ENCODE assay signal across 8 cellular contexts in the genomic region with DNA sequence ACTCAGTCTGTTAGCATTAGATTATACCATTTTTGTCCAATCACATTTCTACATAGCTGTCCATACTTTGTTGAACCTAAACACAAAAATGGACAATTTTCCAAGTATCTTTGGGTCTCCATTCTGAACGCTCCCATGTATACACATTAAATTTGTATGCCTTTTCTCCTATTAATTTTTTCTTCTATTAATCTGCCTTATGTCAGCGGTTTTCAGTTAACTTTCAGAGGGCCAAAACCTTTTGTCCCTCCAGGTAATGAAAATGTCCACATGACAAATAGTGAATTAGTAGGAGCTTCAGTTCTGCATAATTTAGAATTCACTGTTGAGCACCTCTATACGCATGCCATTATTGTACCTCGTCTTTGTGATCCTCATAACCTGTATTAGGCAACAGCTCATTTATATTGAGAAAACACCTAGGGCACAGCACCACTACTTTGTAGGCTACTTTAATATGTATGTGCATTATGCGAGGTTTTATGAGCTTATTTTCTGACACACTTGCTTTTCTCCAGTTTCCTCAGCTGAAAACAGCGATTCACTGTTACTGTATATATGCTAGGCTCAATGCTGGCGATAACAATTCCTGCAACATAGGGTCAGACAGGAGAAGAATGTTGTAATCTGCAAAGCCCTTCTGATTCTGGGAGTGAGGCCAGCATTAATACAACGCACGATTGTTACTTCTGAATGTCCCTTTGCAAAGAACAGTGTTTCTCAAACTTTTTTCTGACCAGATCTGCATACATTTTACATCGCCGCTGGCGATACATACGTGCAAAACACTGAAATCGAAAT. TPM values are rescaled to one million over a fixed set of nuclear protein-coding genes. Genes with fewer than 3 reads are reported as not detected.
DNase-seq lines count a peak whose midpoint lies in the region; ATAC-seq and TF ChIP-seq lines count a peak whose summit lies in the region.

No MANE protein-coding gene starts in this region.

- H3K56ac ChIP-seq in IMR-90 (ENCODE audit: extremely low read depth, insufficient read depth, low read length), result peak overlapping the region; percentile 97

- H3K14ac ChIP-seq in IMR-90 (replicated peaks; ENCODE audit: low read depth, low read length), result peak overlapping the region; percentile 95

- H4K8ac ChIP-seq in IMR-90 (ENCODE audit: low read depth in 2 of 2, low read length in 2 of 2), result peak overlapping the region; percentile 16 to 55; a peak in 3 of 4 replicates

- H3K9me1 ChIP-seq in IMR-90 (ENCODE audit: insufficient read depth, low read length), result peaks cover 7% of the 10 kb centered on the region; the same call in 1 of the 2 replicates

- no peak overlapping the region for H2AK5ac ChIP-seq in IMR-90 (ENCODE audit: low read depth, low read length)

- intact Hi-C loops in IMR-90 (cut with micrococcal nuclease), result no loop called here
- intact Hi-C loops in ascending aorta (cut with DNase I), result loop anchor here (5.0 to 10.0 kb wide), 5 partner anchors 85 to 1072 kb away; a partner anchor contains a TSS

- dilution Hi-C loops in IMR-90 (cut with HindIII; ENCODE audit: low sequenced_read_pairs, unreplicated experiment), result no loop called here

- peak overlapping the region; percentile 61 for H4K5ac ChIP-seq in IMR-90 (ENCODE audit: low read depth, low read length)

- H2BK20ac ChIP-seq in IMR-90 (ENCODE audit: low read depth, low read length), result peak overlapping the region; percentile 79

- H3K9me3 ChIP-seq in IMR-90 (ENCODE audit: control insufficient read depth, insufficient read depth, low read length) (no peaks in the 10 kb centered on the region), ascending aorta (no peaks in the 10 kb centered on the region), iPS-18a (ENCODE audit: control insufficient read depth, low read depth, low read length) (no peaks in the 10 kb centered on the region)

- H2AFZ ChIP-seq in IMR-90 (replicated peaks; ENCODE audit: low read length, poor library complexity), result peak overlapping the region; percentile 93

- no peaks in the 10 kb centered on the region for H3K36me3 ChIP-seq in IMR-90 (ENCODE audit: control insufficient read depth, insufficient read depth, low read length)
- H3K36me3 ChIP-seq in ascending aorta, result no peaks in the 10 kb centered on the region
- no peaks in the 10 kb centered on the region for H3K36me3 ChIP-seq in iPS-18a (ENCODE audit: control insufficient read depth, low read depth, low read length)

- peak overlapping the region; percentile 59 for H3K4me3 ChIP-seq in IMR-90 (ENCODE audit: insufficient read depth, low read depth, low read length)
- H3K4me3 ChIP-seq in ascending aorta, result peak overlapping the region; percentile 86 to 94
- H3K4me3 ChIP-seq in iPS-18a (ENCODE audit: low read length), result peak overlapping the region; percentile 75

- H3K27ac ChIP-seq in IMR-90 (ENCODE audit: insufficient read depth, low read length) (peak overlapping the region; percentile 75; the same call in 1 of the 2 replicates), ascending aorta (peak overlapping the region; percentile 86), iPS-18a (ENCODE audit: low read length) (no peak overlapping the region)

- H2BK5ac ChIP-seq in IMR-90 (ENCODE audit: low read depth, low read length, poor library complexity, severe bottlenecking), result peak overlapping the region; percentile 89

- H3K4me2 ChIP-seq in IMR-90 (ENCODE audit: low read depth, low read length), result peak overlapping the region; percentile 77

- TF ChIP-seq RAD21 in IMR-90 (IDR thresholded peaks at IDR 0.05; ENCODE audit: low read length), result no peak

- H2BK120ac ChIP-seq in IMR-90 (ENCODE audit: low read depth, low read length), result peak overlapping the region; percentile 84

- BruUV-seq in IMR-90 (replicated peaks; lab: Mats Ljungman, UMichigan), result no TSS peak

- no peaks in the 10 kb centered on the region for H3K27me3 ChIP-seq in IMR-90 (ENCODE audit: control insufficient read depth, insufficient read depth, low read length)
- no peaks in the 10 kb centered on the region for H3K27me3 ChIP-seq in ascending aorta
- H3K27me3 ChIP-seq in iPS-18a (ENCODE audit: control insufficient read depth, insufficient read depth, low read length), result peaks cover 26% of the 10 kb centered on the region

- peaks cover 20% of the 10 kb centered on the region; the same call in 1 of the 2 replicates for H4K20me1 ChIP-seq in IMR-90 (ENCODE audit: insufficient read depth, low read length)

- 0% methylated on average over 4 of the region's 14 CpGs; no CpG with 5 or more reads in 1 of the 2 experiments for WGBS in IMR-90 (ENCODE audit: extremely low coverage in 2 of 2, insufficient read length in 1 of 2), 2 experiments

- POLR2A ChIA-PET in IMR-90 (lab: Charles Lee; ENCODE audit: unreplicated experiment), result interaction anchor here (0.5 kb wide), 1 partner anchor 618 kb away, joined by 3 read pairs; no protein-coding TSS in a partner anchor
- POLR2A ChIA-PET in GM10248 (lab: Yijun Ruan, JAX), result interaction anchor here (0.6 kb wide), 1 partner anchor 382 kb away, joined by 3 read pairs; no protein-coding TSS in a partner anchor

- H2AK9ac ChIP-seq in IMR-90 (replicated peaks; ENCODE audit: low read depth, low read length, poor library complexity), result no peak overlapping the region

- DNase-seq in AG09319 (ENCODE audit: extremely low read depth, low read depth) (peak; percentile 40), IMR-90 (peak; percentile 89), ascending aorta (ENCODE audit: low spot score in 2 of 2) (peak in 1 of 2 donors; percentile 65), stromal cell of bone marrow (ENCODE audit: low read depth) (peak; percentile 38), GM10248 (ENCODE audit: extremely low spot score) (no peak)

- H3K18ac ChIP-seq in IMR-90 (ENCODE audit: low read depth, low read length), result peak overlapping the region; percentile 84

- H3K9ac ChIP-seq in IMR-90 (ENCODE audit: low read depth, low read length) (peak overlapping the region; percentile 84), iPS-18a (ENCODE audit: low read length) (peak overlapping the region; percentile 69)

- H3K4me1 ChIP-seq in IMR-90 (ENCODE audit: control insufficient read depth, insufficient read depth, low read length) (peaks cover 5% of the 10 kb centered on the region), ascending aorta (peaks cover 0 to 11% of the 10 kb centered on the region in 2 donors), iPS-18a (ENCODE audit: control insufficient read depth, low read depth, low read length) (peaks cover 11% of the 10 kb centered on the region)

- peaks cover 12 to 27% of the 10 kb centered on the region in 2 experiments for H3K79me1 ChIP-seq in IMR-90 (ENCODE audit: low read depth in 1 of 2, low read length in 2 of 2)

- peak overlapping the region; percentile 45; the same call in 2 of the 3 replicates for H2BK15ac ChIP-seq in IMR-90 (ENCODE audit: low read depth, low read length)

- no peak for TF ChIP-seq CTCF in AG09319 (IDR thresholded peaks at IDR 0.05; ENCODE audit: low read depth, low read length)
- no peak for TF ChIP-seq CTCF in IMR-90 (conservative IDR thresholded peaks at IDR 0.05; ENCODE audit: low read depth, low read length)
- no peak for TF ChIP-seq CTCF in ascending aorta (IDR thresholded peaks at IDR 0.05)
- TF ChIP-seq CTCF in GM10248 (IDR thresholded peaks at IDR 0.05; ENCODE audit: control extremely low read depth, extremely low read depth, low read depth, missing control alignments), result no peak

- H3K4ac ChIP-seq in IMR-90 (ENCODE audit: low read depth, low read length), result peak overlapping the region; percentile 85; the same call in 1 of the 2 replicates

- no peak overlapping the region for H4K91ac ChIP-seq in IMR-90 (ENCODE audit: insufficient read depth, low read depth, low read length)

- in situ Hi-C loops in IMR-90 (cut with MboI; ENCODE audit: low sequenced_read_pairs), result no loop called here

- no peak for TF ChIP-seq POLR2A in IMR-90 (IDR thresholded peaks at IDR 0.05; ENCODE audit: low read depth, low read length)

- peak overlapping the region; percentile 90 for H3K23ac ChIP-seq in IMR-90 (ENCODE audit: low read depth, low read length)

- CTCF ChIA-PET in IMR-90 (lab: Yijun Ruan, JAX) (interaction anchor here (0.6 to 1.2 kb wide), 4 partner anchors 13 to 243 kb away, joined by 3 to 4 read pairs (median 3); no protein-coding TSS in a partner anchor), GM10248 (lab: Yijun Ruan, JAX) (interaction anchor here (1.0 to 1.3 kb wide), 4 partner anchors 9 to 389 kb away, joined by 3 to 6 read pairs (median 4); no protein-coding TSS in a partner anchor)

- peak; percentile 21 for ATAC-seq in IMR-90 (ENCODE audit: low read depth)
- ATAC-seq in GM19035 (IDR thresholded peaks at IDR 0.05; ENCODE audit: unreplicated experiment), result no peak
- no peak for ATAC-seq in HG03460 (IDR thresholded peaks at IDR 0.05; ENCODE audit: unreplicated experiment)

TF ChIP-seq in IMR-90, 13 proteins besides CTCF, POLR2A, EP300 and RAD21:
- TF ChIP-seq, protein P1, sequence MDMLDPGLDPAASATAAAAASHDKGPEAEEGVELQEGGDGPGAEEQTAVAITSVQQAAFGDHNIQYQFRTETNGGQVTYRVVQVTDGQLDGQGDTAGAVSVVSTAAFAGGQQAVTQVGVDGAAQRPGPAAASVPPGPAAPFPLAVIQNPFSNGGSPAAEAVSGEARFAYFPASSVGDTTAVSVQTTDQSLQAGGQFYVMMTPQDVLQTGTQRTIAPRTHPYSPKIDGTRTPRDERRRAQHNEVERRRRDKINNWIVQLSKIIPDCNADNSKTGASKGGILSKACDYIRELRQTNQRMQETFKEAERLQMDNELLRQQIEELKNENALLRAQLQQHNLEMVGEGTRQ (IDR thresholded peaks at IDR 0.05; ENCODE audit: low read depth, low read length), result no peak
- TF ChIP-seq MAFK (IDR thresholded peaks at IDR 0.05; ENCODE audit: low read depth, low read length) (peak; percentile 72), CEBPB (IDR thresholded peaks at IDR 0.05; ENCODE audit: low read depth, low read length) (peak; percentile 77)

RNA-seq across cellular contexts. Expression of a gene that starts 1.1 kb away (rescaled TPM):
- total RNA-seq in IMR-90 (2012; rRNA removed), result 32.6 and 66.4 TPM in 2 replicates
- polyA plus RNA-seq in IMR-90 (2012; rRNA removed), result 9.6 and 13.6 TPM in 2 replicates
- 1.4 and 2.1 TPM in 2 replicates for polyA plus RNA-seq in IMR-90 (2012; cell fraction: cytosol; rRNA removed)
- 1.4 and 17.2 TPM in 2 replicates for polyA plus RNA-seq in IMR-90 (2012; cell fraction: nucleus; rRNA removed; ENCODE audit: low replicate concordance)
- total RNA-seq in ascending aorta, result 8.8 TPM
